ENCODE assay signal across 1 cellular context in the genomic region with DNA sequence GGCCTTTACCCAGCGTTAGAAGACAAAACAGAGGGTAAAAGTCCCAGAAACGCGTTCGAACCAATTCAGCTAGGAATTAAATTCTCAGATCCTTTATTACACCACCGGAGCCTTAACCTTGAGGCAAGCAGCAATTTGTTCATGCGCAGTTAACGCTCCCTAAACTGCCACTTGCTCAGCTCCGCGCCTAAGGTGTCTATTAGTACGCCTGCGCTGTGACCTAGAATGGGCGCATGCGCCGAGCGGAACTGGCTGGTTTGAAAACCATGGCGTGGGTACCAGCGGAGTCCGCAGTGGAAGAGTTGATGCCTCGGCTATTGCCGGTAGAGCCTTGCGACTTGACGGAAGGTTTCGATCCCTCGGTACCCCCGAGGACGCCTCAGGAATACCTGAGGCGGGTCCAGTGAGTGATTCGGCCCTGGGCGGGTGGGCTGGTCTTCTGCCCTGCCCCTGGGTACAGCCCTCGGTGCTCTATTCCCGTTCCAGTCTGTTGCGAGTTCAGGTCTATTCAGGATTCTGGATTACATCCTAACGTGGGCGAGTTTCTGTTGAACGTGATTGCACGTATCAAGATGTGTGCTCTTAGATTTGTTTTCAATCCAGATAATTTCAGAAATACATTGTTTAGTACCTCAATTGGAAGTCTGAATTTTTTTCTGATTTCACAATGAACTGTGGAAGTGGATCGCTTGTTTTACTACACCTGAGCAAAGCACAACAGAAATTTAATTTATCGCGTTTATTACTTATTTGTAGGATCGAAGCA.
TF ChIP-seq lines count a peak whose summit lies in the region.

A gene with protein sequence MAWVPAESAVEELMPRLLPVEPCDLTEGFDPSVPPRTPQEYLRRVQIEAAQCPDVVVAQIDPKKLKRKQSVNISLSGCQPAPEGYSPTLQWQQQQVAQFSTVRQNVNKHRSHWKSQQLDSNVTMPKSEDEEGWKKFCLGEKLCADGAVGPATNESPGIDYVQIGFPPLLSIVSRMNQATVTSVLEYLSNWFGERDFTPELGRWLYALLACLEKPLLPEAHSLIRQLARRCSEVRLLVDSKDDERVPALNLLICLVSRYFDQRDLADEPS (plus strand): TSS at position 251 of the 766 bp plus-strand sequence. CDS start 16 bp downstream, at position 267.

TF ChIP-seq in HepG2, 621 proteins besides CTCF, POLR2A, EP300 and RAD21 (continued from another document and continues in another):
- TF ChIP-seq, protein P1, sequence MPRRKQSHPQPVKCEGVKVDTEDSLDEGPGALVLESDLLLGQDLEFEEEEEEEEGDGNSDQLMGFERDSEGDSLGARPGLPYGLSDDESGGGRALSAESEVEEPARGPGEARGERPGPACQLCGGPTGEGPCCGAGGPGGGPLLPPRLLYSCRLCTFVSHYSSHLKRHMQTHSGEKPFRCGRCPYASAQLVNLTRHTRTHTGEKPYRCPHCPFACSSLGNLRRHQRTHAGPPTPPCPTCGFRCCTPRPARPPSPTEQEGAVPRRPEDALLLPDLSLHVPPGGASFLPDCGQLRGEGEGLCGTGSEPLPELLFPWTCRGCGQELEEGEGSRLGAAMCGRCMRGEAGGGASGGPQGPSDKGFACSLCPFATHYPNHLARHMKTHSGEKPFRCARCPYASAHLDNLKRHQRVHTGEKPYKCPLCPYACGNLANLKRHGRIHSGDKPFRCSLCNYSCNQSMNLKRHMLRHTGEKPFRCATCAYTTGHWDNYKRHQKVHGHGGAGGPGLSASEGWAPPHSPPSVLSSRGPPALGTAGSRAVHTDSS (CRISPR knock-in tag; conservative IDR thresholded peaks at IDR 0.05) = peak; percentile 91; the same call in 1 of the 2 replicates
- TF ChIP-seq MED8 (CRISPR knock-in tag; IDR thresholded peaks at IDR 0.05; ENCODE audit: insufficient replicate concordance) = no peak
- TF ChIP-seq TEAD3 (CRISPR knock-in tag; optimal IDR thresholded peaks at IDR 0.05; ENCODE audit: borderline replicate concordance) = peak; percentile 86
- TF ChIP-seq GABPB1 (CRISPR knock-in tag; IDR thresholded peaks at IDR 0.05) = peak; percentile 81
- peak; percentile 67 for TF ChIP-seq RBFOX2 (IDR thresholded peaks at IDR 0.05; ENCODE audit: low read depth, low read length)
- TF ChIP-seq MYC (CRISPR knock-in tag; IDR thresholded peaks at IDR 0.05; ENCODE audit: borderline replicate concordance) = peak; percentile 95
- no peak for TF ChIP-seq ZNF234 (CRISPR knock-in tag; conservative IDR thresholded peaks at IDR 0.05)
- TF ChIP-seq HDAC1 (CRISPR knock-in tag; IDR thresholded peaks at IDR 0.05) = peak; percentile 80; the same call in 1 of the 2 replicates
- peak; percentile 95; the same call in 1 of the 2 replicates for TF ChIP-seq HOXD1 (CRISPR knock-in tag; IDR thresholded peaks at IDR 0.05)
- TF ChIP-seq ZNF24 (IDR thresholded peaks at IDR 0.05) = no peak
- peak; percentile 68 for TF ChIP-seq ZNF143 (CRISPR knock-in tag; IDR thresholded peaks at IDR 0.05)
- TF ChIP-seq ZNF703 (CRISPR knock-in tag; IDR thresholded peaks at IDR 0.05; ENCODE audit: borderline replicate concordance) = no peak
- no peak for TF ChIP-seq CREB1 (IDR thresholded peaks at IDR 0.05)
- no peak for TF ChIP-seq CREB1 (CRISPR knock-in tag; IDR thresholded peaks at IDR 0.05)
- TF ChIP-seq, protein P2, sequence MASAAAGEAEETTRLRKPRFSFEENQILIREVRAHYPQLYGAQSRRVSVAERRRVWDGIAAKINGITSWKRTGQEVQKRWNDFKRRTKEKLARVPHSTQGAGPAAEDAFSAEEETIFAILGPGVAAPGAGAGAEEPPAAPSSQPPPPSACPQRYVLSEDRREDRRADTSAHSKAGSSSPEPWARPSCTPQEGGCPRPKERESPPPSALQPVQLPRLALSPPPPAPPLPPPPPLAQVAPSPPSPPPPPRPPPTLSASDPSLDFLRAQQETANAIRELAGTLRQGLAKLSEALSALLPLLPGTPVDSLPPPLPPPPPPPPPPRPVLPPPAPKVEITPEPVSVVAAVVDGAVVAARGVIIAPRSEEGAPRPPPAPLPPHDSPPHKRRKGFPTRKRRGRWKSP (CRISPR knock-in tag; IDR thresholded peaks at IDR 0.05) = peak; percentile 91
- no peak; the same call in 1 of the 2 replicates for TF ChIP-seq NR2F6 (IDR thresholded peaks at IDR 0.05)
- 0 out of 2 replicates have a peak, but pooled peaks have one; percentile 2 for TF ChIP-seq NR2F6 (CRISPR knock-in tag; IDR thresholded peaks at IDR 0.05)
- peak; percentile 95; the same call in 1 of the 2 replicates for TF ChIP-seq ZNF547 (CRISPR knock-in tag; IDR thresholded peaks at IDR 0.05)
- TF ChIP-seq, protein P3, sequence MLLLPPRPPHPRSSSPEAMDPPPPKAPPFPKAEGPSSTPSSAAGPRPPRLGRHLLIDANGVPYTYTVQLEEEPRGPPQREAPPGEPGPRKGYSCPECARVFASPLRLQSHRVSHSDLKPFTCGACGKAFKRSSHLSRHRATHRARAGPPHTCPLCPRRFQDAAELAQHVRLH (CRISPR knock-in tag; IDR thresholded peaks at IDR 0.05; ENCODE audit: borderline replicate concordance, low read depth) = peak; percentile 86; the same call in 1 of the 2 replicates
- TF ChIP-seq ZNF235 (CRISPR knock-in tag; IDR thresholded peaks at IDR 0.05; ENCODE audit: borderline replicate concordance) = peak; percentile 81; the same call in 1 of the 2 replicates
- no peak for TF ChIP-seq REXO4 (CRISPR knock-in tag; IDR thresholded peaks at IDR 0.05; ENCODE audit: borderline replicate concordance)
- no peak for TF ChIP-seq FOXA1 (IDR thresholded peaks at IDR 0.05)
- TF ChIP-seq FOXA1 (CRISPR knock-in tag; IDR thresholded peaks at IDR 0.05) = peak; percentile 64
- TF ChIP-seq NONO (IDR thresholded peaks at IDR 0.05) = no peak
- TF ChIP-seq NONO (CRISPR knock-in tag; conservative IDR thresholded peaks at IDR 0.05) = peak; percentile 88
- peak; percentile 88; the same call in 1 of the 2 replicates for TF ChIP-seq PAX8 (CRISPR knock-in tag; IDR thresholded peaks at IDR 0.05; ENCODE audit: borderline replicate concordance)
- TF ChIP-seq ARNTL (CRISPR knock-in tag; IDR thresholded peaks at IDR 0.05) = peak; percentile 73; the same call in 1 of the 2 replicates
- TF ChIP-seq ZNF749 (CRISPR knock-in tag; IDR thresholded peaks at IDR 0.05; ENCODE audit: borderline replicate concordance) = peak; percentile 17; the same call in 1 of the 2 replicates
- TF ChIP-seq ESRRA (CRISPR knock-in tag; IDR thresholded peaks at IDR 0.05; ENCODE audit: low read depth) = no peak; the same call in 1 of the 2 replicates
- TF ChIP-seq, protein P4, sequence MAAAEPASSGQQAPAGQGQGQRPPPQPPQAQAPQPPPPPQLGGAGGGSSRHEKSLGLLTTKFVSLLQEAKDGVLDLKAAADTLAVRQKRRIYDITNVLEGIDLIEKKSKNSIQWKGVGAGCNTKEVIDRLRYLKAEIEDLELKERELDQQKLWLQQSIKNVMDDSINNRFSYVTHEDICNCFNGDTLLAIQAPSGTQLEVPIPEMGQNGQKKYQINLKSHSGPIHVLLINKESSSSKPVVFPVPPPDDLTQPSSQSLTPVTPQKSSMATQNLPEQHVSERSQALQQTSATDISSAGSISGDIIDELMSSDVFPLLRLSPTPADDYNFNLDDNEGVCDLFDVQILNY (CRISPR knock-in tag; conservative IDR thresholded peaks at IDR 0.05) = peak; percentile 69
- TF ChIP-seq ZBTB20 (CRISPR knock-in tag; IDR thresholded peaks at IDR 0.05; ENCODE audit: borderline replicate concordance, low read depth) = peak; percentile 96
- TF ChIP-seq, protein P5, sequence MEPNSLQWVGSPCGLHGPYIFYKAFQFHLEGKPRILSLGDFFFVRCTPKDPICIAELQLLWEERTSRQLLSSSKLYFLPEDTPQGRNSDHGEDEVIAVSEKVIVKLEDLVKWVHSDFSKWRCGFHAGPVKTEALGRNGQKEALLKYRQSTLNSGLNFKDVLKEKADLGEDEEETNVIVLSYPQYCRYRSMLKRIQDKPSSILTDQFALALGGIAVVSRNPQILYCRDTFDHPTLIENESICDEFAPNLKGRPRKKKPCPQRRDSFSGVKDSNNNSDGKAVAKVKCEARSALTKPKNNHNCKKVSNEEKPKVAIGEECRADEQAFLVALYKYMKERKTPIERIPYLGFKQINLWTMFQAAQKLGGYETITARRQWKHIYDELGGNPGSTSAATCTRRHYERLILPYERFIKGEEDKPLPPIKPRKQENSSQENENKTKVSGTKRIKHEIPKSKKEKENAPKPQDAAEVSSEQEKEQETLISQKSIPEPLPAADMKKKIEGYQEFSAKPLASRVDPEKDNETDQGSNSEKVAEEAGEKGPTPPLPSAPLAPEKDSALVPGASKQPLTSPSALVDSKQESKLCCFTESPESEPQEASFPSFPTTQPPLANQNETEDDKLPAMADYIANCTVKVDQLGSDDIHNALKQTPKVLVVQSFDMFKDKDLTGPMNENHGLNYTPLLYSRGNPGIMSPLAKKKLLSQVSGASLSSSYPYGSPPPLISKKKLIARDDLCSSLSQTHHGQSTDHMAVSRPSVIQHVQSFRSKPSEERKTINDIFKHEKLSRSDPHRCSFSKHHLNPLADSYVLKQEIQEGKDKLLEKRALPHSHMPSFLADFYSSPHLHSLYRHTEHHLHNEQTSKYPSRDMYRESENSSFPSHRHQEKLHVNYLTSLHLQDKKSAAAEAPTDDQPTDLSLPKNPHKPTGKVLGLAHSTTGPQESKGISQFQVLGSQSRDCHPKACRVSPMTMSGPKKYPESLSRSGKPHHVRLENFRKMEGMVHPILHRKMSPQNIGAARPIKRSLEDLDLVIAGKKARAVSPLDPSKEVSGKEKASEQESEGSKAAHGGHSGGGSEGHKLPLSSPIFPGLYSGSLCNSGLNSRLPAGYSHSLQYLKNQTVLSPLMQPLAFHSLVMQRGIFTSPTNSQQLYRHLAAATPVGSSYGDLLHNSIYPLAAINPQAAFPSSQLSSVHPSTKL (CRISPR knock-in tag; IDR thresholded peaks at IDR 0.05) = peak; percentile 60
- TF ChIP-seq ZBTB7A (CRISPR knock-in tag; IDR thresholded peaks at IDR 0.05) = no peak
- TF ChIP-seq KLF12 (CRISPR knock-in tag; IDR thresholded peaks at IDR 0.05; ENCODE audit: borderline replicate concordance) = peak; percentile 53; the same call in 1 of the 2 replicates
- peak; percentile 65; the same call in 1 of the 2 replicates for TF ChIP-seq HES4 (CRISPR knock-in tag; IDR thresholded peaks at IDR 0.05; ENCODE audit: borderline replicate concordance)
- peak; percentile 89; the same call in 1 of the 2 replicates for TF ChIP-seq FOXK1 (CRISPR knock-in tag; IDR thresholded peaks at IDR 0.05; ENCODE audit: borderline replicate concordance, low read depth)
- TF ChIP-seq JARID2 (CRISPR knock-in tag; IDR thresholded peaks at IDR 0.05; ENCODE audit: insufficient replicate concordance) = peak; percentile 86
- TF ChIP-seq MBNL3 (CRISPR knock-in tag; conservative IDR thresholded peaks at IDR 0.05) = no peak
- peak; percentile 97 for TF ChIP-seq ZMYM4 (CRISPR knock-in tag; IDR thresholded peaks at IDR 0.05)
- TF ChIP-seq HCFC1 (IDR thresholded peaks at IDR 0.05; ENCODE audit: low read depth, low read length) = peak; percentile 47; the same call in 1 of the 2 replicates
- TF ChIP-seq MZF1 (CRISPR knock-in tag; IDR thresholded peaks at IDR 0.05; ENCODE audit: borderline replicate concordance) = peak; percentile 93; the same call in 1 of the 2 replicates
- TF ChIP-seq ZNF782 (CRISPR knock-in tag; IDR thresholded peaks at IDR 0.05; ENCODE audit: borderline replicate concordance) = peak; percentile 93; the same call in 1 of the 2 replicates
- TF ChIP-seq PTBP1 (IDR thresholded peaks at IDR 0.05; ENCODE audit: low read depth, low read length, poor library complexity, severe bottlenecking) = peak; percentile 98
- no peak for TF ChIP-seq SYNCRIP (IDR thresholded peaks at IDR 0.05; ENCODE audit: insufficient read depth, low read depth, low read length)
- TF ChIP-seq, protein P6, sequence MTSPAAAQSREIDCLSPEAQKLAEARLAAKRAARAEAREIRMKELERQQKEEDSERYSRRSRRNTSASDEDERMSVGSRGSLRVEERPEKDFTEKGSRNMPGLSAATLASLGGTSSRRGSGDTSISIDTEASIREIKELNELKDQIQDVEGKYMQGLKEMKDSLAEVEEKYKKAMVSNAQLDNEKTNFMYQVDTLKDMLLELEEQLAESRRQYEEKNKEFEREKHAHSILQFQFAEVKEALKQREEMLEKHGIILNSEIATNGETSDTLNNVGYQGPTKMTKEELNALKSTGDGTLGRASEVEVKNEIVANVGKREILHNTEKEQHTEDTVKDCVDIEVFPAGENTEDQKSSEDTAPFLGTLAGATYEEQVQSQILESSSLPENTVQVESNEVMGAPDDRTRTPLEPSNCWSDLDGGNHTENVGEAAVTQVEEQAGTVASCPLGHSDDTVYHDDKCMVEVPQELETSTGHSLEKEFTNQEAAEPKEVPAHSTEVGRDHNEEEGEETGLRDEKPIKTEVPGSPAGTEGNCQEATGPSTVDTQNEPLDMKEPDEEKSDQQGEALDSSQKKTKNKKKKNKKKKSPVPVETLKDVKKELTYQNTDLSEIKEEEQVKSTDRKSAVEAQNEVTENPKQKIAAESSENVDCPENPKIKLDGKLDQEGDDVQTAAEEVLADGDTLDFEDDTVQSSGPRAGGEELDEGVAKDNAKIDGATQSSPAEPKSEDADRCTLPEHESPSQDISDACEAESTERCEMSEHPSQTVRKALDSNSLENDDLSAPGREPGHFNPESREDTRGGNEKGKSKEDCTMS (CRISPR knock-in tag; conservative IDR thresholded peaks at IDR 0.05) = 0 out of 2 replicates have a peak, but pooled peaks have one; percentile 29
- no peak for TF ChIP-seq LCORL (IDR thresholded peaks at IDR 0.05)
- peak; percentile 82; the same call in 1 of the 2 replicates for TF ChIP-seq LCORL (CRISPR knock-in tag; IDR thresholded peaks at IDR 0.05)
- no peak for TF ChIP-seq PCBP2 (optimal IDR thresholded peaks at IDR 0.05; ENCODE audit: low read depth, low read length, poor library complexity, severe bottlenecking)
- 0 out of 2 replicates have a peak, but pooled peaks have one; percentile 25 for TF ChIP-seq RFX5 (IDR thresholded peaks at IDR 0.05; ENCODE audit: low read depth, low read length)
- no peak for TF ChIP-seq ZNF674 (CRISPR knock-in tag; IDR thresholded peaks at IDR 0.05; ENCODE audit: low read depth)
- TF ChIP-seq ZFYVE20 (CRISPR knock-in tag; IDR thresholded peaks at IDR 0.05; ENCODE audit: borderline replicate concordance, low read depth) = no peak
- peak; percentile 57; the same call in 1 of the 2 replicates for TF ChIP-seq GLI4 (CRISPR knock-in tag; IDR thresholded peaks at IDR 0.05; ENCODE audit: borderline replicate concordance)
